In genomic region chr7:158013085-158013668, GRCh38 we compare ENCODE assay signal across 14 cellular contexts.
DNase-seq lines count a peak whose midpoint lies in the region; ATAC-seq, FAIRE-seq and TF ChIP-seq lines count a peak whose summit lies in the region.
"Had no signal": no experiment of that assay in that cellular context is flagged by ENCODE, and none has a peak within 500 bp of the region (broad histone marks: within the 10 kb centered on the region; RNA-seq: fewer than 3 reads in every experiment).

No MANE protein-coding gene starts in this region.

- H3K27ac Mint-ChIP-seq in natural killer cell treated with Interleukin-12 subunit alpha and Interleukin-12 subunit beta and Interleukin-15 and Interleukin-18, amount 100 ng/mL, for 72 hours, result no peak overlapping the region
- H3K27ac Mint-ChIP-seq: H9 had no signal

- no peak overlapping the region for H3K4me2 ChIP-seq in HepG2 (ENCODE audit: low read depth, low read length)

- no peaks in the 10 kb centered on the region for H3K9me3 ChIP-seq in HepG2 (ENCODE audit: low read length)

- no peaks in the 10 kb centered on the region; the same call in 1 of the 2 replicates for H4K20me1 ChIP-seq in HepG2 (ENCODE audit: insufficient read depth, low read length)

- in situ Hi-C loops in HepG2 (cut with HindIII; ENCODE audit: extremely low pct_ligation_motif_present, low pct_unique_long_range_greater_than_20kb), result no loop called here

- CTCF ChIA-PET in HepG2 (lab: Yijun Ruan, JAX; ENCODE audit: low intra/inter-chr PET ratio, low total read pairs), result no interaction called here

- peak; percentile 28 for DNase-seq in DMS53 (lab: John Stamatoyannopoulos, UW)
- no peak for DNase-seq in DMS53 treated with DMSO at 0.1 percent for 48 hours (lab: John Stamatoyannopoulos, UW; ENCODE audit: unreplicated experiment)
- DNase-seq in activated effector memory CD4-positive, alpha-beta T cell treated with anti-CD3 and anti-CD28 coated beads, Interleukin-2, amount 50 U/mL, for 16 hours, result peak; percentile 25
- DNase-seq in activated effector memory CD4-positive, alpha-beta T cell treated with Interleukin-2 at 50 U/mL for 16 hours, result no peak
- peak; percentile 8 for DNase-seq in RPMI7951 (ENCODE audit: low read depth)
- DNase-seq in HepG2 (ENCODE audit: low spot score), result no peak
- DNase-seq in natural killer cell treated with Interleukin-12 subunit alpha and Interleukin-12 subunit beta and Interleukin-15 and Interleukin-18, amount 100 ng/mL, for 72 hours (ENCODE audit: low spot score), result no peak
- DNase-seq: C1 segment of cervical spinal cord, Calu3, H9, NCI-H2171, SIG-M5 had no signal

- H3K9me3 Mint-ChIP-seq in natural killer cell treated with Interleukin-12 subunit alpha and Interleukin-12 subunit beta and Interleukin-15 and Interleukin-18, amount 100 ng/mL, for 72 hours, result no peaks in the 10 kb centered on the region
- H3K9me3 Mint-ChIP-seq: H9 had no signal

- H3K27me3 ChIP-seq in HepG2 (ENCODE audit: control insufficient read depth in 1 of 2, insufficient read depth in 2 of 2, low read length in 2 of 2), result no peaks in the 10 kb centered on the region

- no peak overlapping the region for H3K9ac ChIP-seq in HepG2 (ENCODE audit: insufficient read depth, low read depth, low read length)

- POLR2A ChIA-PET in HepG2 (lab: Yijun Ruan, JAX), result no interaction called here

- no peak overlapping the region for H3K4me3 Mint-ChIP-seq in natural killer cell treated with Interleukin-12 subunit alpha and Interleukin-12 subunit beta and Interleukin-15 and Interleukin-18, amount 100 ng/mL, for 72 hours
- H3K4me3 Mint-ChIP-seq: H9 had no signal

- TF ChIP-seq RAD21 in HepG2 (CRISPR knock-in tag; IDR thresholded peaks at IDR 0.05), result no peak

- FAIRE-seq in HepG2 (lab: Jason Lieb, UNC), result no peak
- FAIRE-seq: RCC 7860 had no signal

- no TSS peak for BruUV-seq in HepG2 (replicated peaks; lab: Mats Ljungman, UMichigan)

- no peaks in the 10 kb centered on the region for H3K36me3 ChIP-seq in HepG2 (replicated peaks in 1 of 2; ENCODE audit: control insufficient read depth in 1 of 2, insufficient read depth in 2 of 2, low read length in 2 of 2)

- H3K4me1 ChIP-seq in HepG2 (ENCODE audit: insufficient read depth, low read length), result peaks cover 31% of the 10 kb centered on the region

- H3K36me3 Mint-ChIP-seq in natural killer cell treated with Interleukin-12 subunit alpha and Interleukin-12 subunit beta and Interleukin-15 and Interleukin-18, amount 100 ng/mL, for 72 hours, result no peaks in the 10 kb centered on the region

- H3K4me1 Mint-ChIP-seq in natural killer cell treated with Interleukin-12 subunit alpha and Interleukin-12 subunit beta and Interleukin-15 and Interleukin-18, amount 100 ng/mL, for 72 hours (ENCODE audit: low read depth in 2 of 2), result no peaks in the 10 kb centered on the region

- TF ChIP-seq CTCF in HepG2 (CRISPR knock-in tag; IDR thresholded peaks at IDR 0.05), result no peak

- H3K4me3 ChIP-seq in HepG2 (replicated peaks in 1 of 3; ENCODE audit: insufficient read depth in 1 of 3, low read depth in 2 of 3, low read length in 3 of 3), result no peak overlapping the region

- intact Hi-C loops in HepG2 (cut with micrococcal nuclease; ENCODE audit: unreplicated experiment), result no loop called here

- H3K27ac ChIP-seq in HepG2 (ENCODE audit: extremely low read length, insufficient read depth, low read length), result no peak overlapping the region

- TF ChIP-seq EP300 in HepG2 (IDR thresholded peaks at IDR 0.05; ENCODE audit: low read depth in 2 of 2, low read length in 2 of 2), result no peak
- TF ChIP-seq EP300 in HepG2 (CRISPR knock-in tag; IDR thresholded peaks at IDR 0.05; ENCODE audit: borderline replicate concordance), result no peak

- no peaks in the 10 kb centered on the region for H3K79me2 ChIP-seq in HepG2 (ENCODE audit: insufficient read depth, low read length)

- no peak for TF ChIP-seq POLR2A in HepG2 (IDR thresholded peaks at IDR 0.05; ENCODE audit: insufficient read depth in 1 of 2, low read depth in 2 of 2, low read length in 2 of 2)

- peaks cover 0 to 4% of the 10 kb centered on the region in 2 donors for H3K27me3 Mint-ChIP-seq in natural killer cell treated with Interleukin-12 subunit alpha and Interleukin-12 subunit beta and Interleukin-15 and Interleukin-18, amount 100 ng/mL, for 72 hours

- no peak overlapping the region for H2AFZ ChIP-seq in HepG2 (ENCODE audit: low read length)

- ATAC-seq in HepG2, result no peak
- no peak for ATAC-seq in natural killer cell treated with Interleukin-12 subunit alpha and Interleukin-12 subunit beta and Interleukin-15 and Interleukin-18, amount 100 ng/mL, for 72 hours
- no peak for ATAC-seq in GM18907 (IDR thresholded peaks at IDR 0.05; ENCODE audit: unreplicated experiment)

TF ChIP-seq in HepG2, 621 proteins besides CTCF, POLR2A, EP300 and RAD21:
- TF ChIP-seq KDM3A (CRISPR knock-in tag; IDR thresholded peaks at IDR 0.05; ENCODE audit: low read depth), result no peak
- TF ChIP-seq LCORL (IDR thresholded peaks at IDR 0.05), result 0 out of 2 replicates have a peak, but pooled peaks have one; percentile 12
- TF ChIP-seq LCORL (CRISPR knock-in tag; IDR thresholded peaks at IDR 0.05), result no peak
- TF ChIP-seq ETV6 (CRISPR knock-in tag; conservative IDR thresholded peaks at IDR 0.05), result no peak
- TF ChIP-seq PTBP1 (IDR thresholded peaks at IDR 0.05; ENCODE audit: low read depth, low read length, poor library complexity, severe bottlenecking), result no peak
- 0 out of 2 replicates have a peak, but pooled peaks have one; percentile 5 for TF ChIP-seq FOXP1 (IDR thresholded peaks at IDR 0.05)
- TF ChIP-seq FOXP1 (CRISPR knock-in tag; IDR thresholded peaks at IDR 0.05), result no peak
- no peak for TF ChIP-seq ZNF670 (CRISPR knock-in tag; IDR thresholded peaks at IDR 0.05; ENCODE audit: borderline replicate concordance)

Comparison
In these comparisons a context has a peak if more than half of its experiments do, and no peak if none do; other contexts are left out.
1. DNase-seq: peak in DMS53 (single experiment), activated effector memory CD4-positive, alpha-beta T cell treated with anti-CD3 and anti-CD28 coated beads, Interleukin-2, amount 50 U/mL, for 16 hours (single experiment) and RPMI7951 (single experiment); none in DMS53 treated with DMSO at 0.1 percent for 48 hours (single experiment), activated effector memory CD4-positive, alpha-beta T cell treated with Interleukin-2 at 50 U/mL for 16 hours (single experiment), HepG2 (single experiment) and natural killer cell treated with Interleukin-12 subunit alpha and Interleukin-12 subunit beta and Interleukin-15 and Interleukin-18, amount 100 ng/mL, for 72 hours (single experiment).